In genomic region chr10:72842164-72842563, GRCh38 we compare ENCODE assay signal across 36 cellular contexts. TPM values are rescaled to one million over a fixed set of nuclear protein-coding genes. Genes with fewer than 3 reads are reported as not detected.
"Had no signal": no experiment of that assay in that cellular context is flagged by ENCODE, and none has a peak within 500 bp of the region (broad histone marks: within the 10 kb centered on the region; RNA-seq: fewer than 3 reads in every experiment).

No MANE protein-coding gene starts in this region.

- H3K27me3 ChIP-seq: MG63 had no signal

- DNase-seq: Karpas-422, Kasumi-1, MG63, MM.1S, MV-4-11, NCI-H1048, NCI-H1092, NCI-H1092 treated with DMSO at 0.1 percent for 48 hours, NCI-H1105, NCI-H1105 treated with DMSO at 0.1 percent for 48 hours, NCI-H1417, NCI-H1417 treated with DMSO at 0.1 percent for 48 hours, NCI-H1436, NCI-H1436 treated with DMSO at 0.1 percent for 48 hours, NCI-H146, NCI-H1694, NCI-H1694 treated with DMSO at 0.1 percent for 48 hours, NCI-H187, NCI-H187 treated with DMSO at 0.1 percent for 48 hours, NCI-H1930, NCI-H2029, NCI-H2029 treated with DMSO at 0.1 percent for 48 hours, NCI-H2081, NCI-H2081 treated with DMSO at 0.1 percent for 48 hours, NCI-H2107, NCI-H2171, NCI-H2227 treated with DMSO at 0.1 percent for 48 hours, NCI-H226, NCI-H345, NCI-H446, NCI-H446 treated with DMSO at 0.1 percent for 48 hours, NCI-H510A, NCI-H510A treated with DMSO at 0.1 percent for 48 hours had no signal

- H3K4me3 ChIP-seq: MG63 had no signal

- H3K9me3 ChIP-seq: MG63 had no signal

RNA-seq across cellular contexts. Expression of gene OIT3, which starts 51.4 kb away (rescaled TPM):
- total RNA-seq: M059J, MCF 10A, NCI-H460 had no signal
